In genomic region chr3:13581485-13582365, GRCh38 we compare ENCODE assay signal across 14 cellular contexts. TPM values are rescaled to one million over a fixed set of nuclear protein-coding genes. Genes with fewer than 3 reads are reported as not detected.
DNase-seq lines count a peak whose midpoint lies in the region; ATAC-seq and TF ChIP-seq lines count a peak whose summit lies in the region.
"Had no signal": no experiment of that assay in that cellular context is flagged by ENCODE, and none has a peak within 500 bp of the region (broad histone marks: within the 10 kb centered on the region; RNA-seq: fewer than 3 reads in every experiment).

No MANE protein-coding gene starts in this region.

- H3K27ac ChIP-seq in brain microvascular endothelial cell = no peak overlapping the region

- TF ChIP-seq CTCF in brain microvascular endothelial cell (IDR thresholded peaks at IDR 0.05; ENCODE audit: low read depth, low read length, missing control alignments) = no peak

- no peaks in the 10 kb centered on the region for H3K36me3 ChIP-seq in brain microvascular endothelial cell (replicated peaks)

- in situ Hi-C loops in brain microvascular endothelial cell (cut with HindIII; ENCODE audit: low pct_ligation_motif_present, low sequenced_read_pairs) = no loop called here

- H3K27me3 ChIP-seq in brain microvascular endothelial cell (replicated peaks) = no peaks in the 10 kb centered on the region

- no peak overlapping the region for H3K4me3 ChIP-seq in brain microvascular endothelial cell (ENCODE audit: low read depth, low read length)

- peak; percentile 75 for ATAC-seq in left lobe of liver
- no peak for ATAC-seq in GM19463 (IDR thresholded peaks at IDR 0.05; ENCODE audit: unreplicated experiment)

- DNase-seq in AG08395 (ENCODE audit: low spot score) = peak; percentile 67
- peak; percentile 51 for DNase-seq in M059J (ENCODE audit: low read depth)
- DNase-seq in brain microvascular endothelial cell = peak; percentile 18
- peak; percentile 61 for DNase-seq in left lobe of liver (ENCODE audit: low spot score)
- DNase-seq in NCI-H2171 (lab: John Stamatoyannopoulos, UW) = no peak
- DNase-seq in cortex of kidney (lab: John Stamatoyannopoulos, UW) = no peak
- DNase-seq in stimulated activated CD4-positive, alpha-beta T cell treated with anti-CD3 and anti-CD28 coated beads, Interleukin-4, amount 100 ng/mL, for 24 hours = no peak
- DNase-seq: activated naive CD4-positive, alpha-beta T cell treated with anti-CD3 and anti-CD28 coated beads for 36 hours; DMS 273 treated with DMSO at 0.1 percent for 48 hours; IMR-90; NCI-H1436; occipital lobe had no signal

RNA-seq across cellular contexts. Expression of gene FBLN2, which starts 32.8 kb away (rescaled TPM):
- total RNA-seq in M059J (2014; rRNA removed; shearing (Covaris generic)) = 0.30 and 1.2 TPM in 2 replicates
- 4.8 TPM for total RNA-seq in left lobe of liver
- total RNA-seq: activated naive CD4-positive, alpha-beta T cell treated with anti-CD3 and anti-CD28 coated beads for 36 hours; NCI-H460 had no signal

Comparison
In these comparisons a context has a peak if more than half of its experiments do, and no peak if none do; other contexts are left out.
1. DNase-seq: peak in AG08395 (single experiment), M059J (single experiment), brain microvascular endothelial cell (single experiment) and left lobe of liver (single experiment); none in NCI-H2171 (single experiment), cortex of kidney (single experiment) and stimulated activated CD4-positive, alpha-beta T cell treated with anti-CD3 and anti-CD28 coated beads, Interleukin-4, amount 100 ng/mL, for 24 hours (single experiment).